11 cellular contexts compared by ENCODE assay signal in the genomic region with DNA sequence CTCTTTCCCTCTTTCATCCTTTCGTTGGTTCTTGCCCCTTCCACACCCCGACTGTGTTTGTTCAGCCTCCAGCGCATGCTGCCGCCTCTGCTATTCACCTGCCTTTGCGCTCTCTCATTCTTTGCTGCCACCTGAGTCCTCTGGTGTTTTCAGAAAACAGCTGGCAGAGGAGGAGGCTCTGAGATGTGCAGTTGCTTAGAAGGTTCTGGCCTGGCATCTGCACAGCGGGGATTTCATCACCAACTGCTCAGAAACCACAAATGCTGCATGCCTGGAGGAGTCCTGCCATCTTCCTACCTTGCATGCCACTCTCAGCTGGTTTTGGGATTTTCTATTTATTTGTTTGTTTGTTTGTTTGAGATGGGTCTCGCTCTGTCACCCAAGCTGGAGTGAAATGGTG. TPM values are rescaled to one million over a fixed set of nuclear protein-coding genes. Genes with fewer than 3 reads are reported as not detected.
DNase-seq lines count a peak whose midpoint lies in the region; ATAC-seq, FAIRE-seq and TF ChIP-seq lines count a peak whose summit lies in the region.
"Had no signal": no experiment of that assay in that cellular context is flagged by ENCODE, and none has a peak within 500 bp of the region (broad histone marks: within the 10 kb centered on the region; RNA-seq: fewer than 3 reads in every experiment).

No MANE protein-coding gene starts in this region.

- no peaks in the 10 kb centered on the region for H3K36me3 ChIP-seq in keratinocyte (ENCODE audit: control insufficient read depth in 2 of 2, extremely low read depth in 1 of 2, insufficient read depth in 2 of 2, low read length in 2 of 2)

- DNase-seq in NCI-H1417 (lab: John Stamatoyannopoulos, UW) (peak in 2 of 3 experiments; percentile 43 to 53), NCI-H1417 treated with DMSO at 0.1 percent for 48 hours (lab: John Stamatoyannopoulos, UW) (no peak), HT1080 (ENCODE audit: low read depth) (peak; percentile 30), keratinocyte (ENCODE audit: low read depth, low spot score) (no peak), GOT3 (lab: John Stamatoyannopoulos, UW) (no peak), kidney tubule cell (ENCODE audit: low spot score) (no peak)
- no peak for DNase-seq in activated CD4-positive, alpha-beta memory T cell treated with anti-CD3 and anti-CD28 coated beads, Interleukin-2, amount 10 ng/mL, durations not matched to agents 7 days and 5 days
- DNase-seq: SHP77 treated with DMSO at 0.1 percent for 48 hours had no signal

- H3K27me3 Mint-ChIP-seq in activated CD4-positive, alpha-beta memory T cell treated with anti-CD3 and anti-CD28 coated beads, Interleukin-2, amount 10 ng/mL, durations not matched to agents 7 days and 5 days, result no peaks in the 10 kb centered on the region

- TF ChIP-seq CTCF in keratinocyte (optimal IDR thresholded peaks at IDR 0.05 in 1 of 3, IDR thresholded peaks at IDR 0.05 in 1 of 3, conservative IDR thresholded peaks at IDR 0.05 in 1 of 3; ENCODE audit: extremely low read depth in 1 of 3, insufficient read depth in 2 of 3, low read length in 3 of 3), result no peak

- no peaks in the 10 kb centered on the region for H3K27me3 ChIP-seq in keratinocyte (ENCODE audit: control insufficient read depth, extremely low read depth, insufficient read depth, low read length)

- H3K79me2 ChIP-seq in keratinocyte (ENCODE audit: control insufficient read depth, insufficient read depth, low read length), result no peaks in the 10 kb centered on the region

- H3K36me3 Mint-ChIP-seq in activated CD4-positive, alpha-beta memory T cell treated with anti-CD3 and anti-CD28 coated beads, Interleukin-2, amount 10 ng/mL, durations not matched to agents 7 days and 5 days (ENCODE audit: low read depth), result no peaks in the 10 kb centered on the region

- H2AFZ ChIP-seq in keratinocyte (ENCODE audit: control insufficient read depth, low read length), result peak overlapping the region; percentile 30

- no peak overlapping the region for H3K4me3 ChIP-seq in keratinocyte (ENCODE audit: control insufficient read depth in 2 of 3, extremely low read depth in 1 of 3, insufficient read depth in 2 of 3, low read depth in 1 of 3, low read length in 3 of 3)

- no peaks in the 10 kb centered on the region for H3K9me3 Mint-ChIP-seq in activated CD4-positive, alpha-beta memory T cell treated with anti-CD3 and anti-CD28 coated beads, Interleukin-2, amount 10 ng/mL, durations not matched to agents 7 days and 5 days

- no peaks in the 10 kb centered on the region for H4K20me1 ChIP-seq in keratinocyte (ENCODE audit: control insufficient read depth, extremely low read depth, insufficient read depth, low read length)

- FAIRE-seq in keratinocyte (lab: Jason Lieb, UNC), result peak; percentile 34
- FAIRE-seq: endometrium had no signal

- H3K27ac ChIP-seq in keratinocyte (ENCODE audit: control insufficient read depth, insufficient read depth, low read length), result peak overlapping the region; percentile 91

- peaks cover 41% of the 10 kb centered on the region for H3K4me1 ChIP-seq in keratinocyte (ENCODE audit: control insufficient read depth, extremely low read depth, insufficient read depth, low read length)

- POLR2A ChIA-PET in activated CD4-positive, alpha-beta memory T cell treated with anti-CD3 and anti-CD28 coated beads, Interleukin-2, amount 10 ng/mL, durations not matched to agents 7 days and 5 days (lab: Charles Lee), result interaction anchor here (0.6 to 1.9 kb wide), 6 partner anchors 9 to 70 kb away, joined by 3 to 7 read pairs (median 4); no protein-coding TSS in a partner anchor

- H3K4me3 Mint-ChIP-seq in activated CD4-positive, alpha-beta memory T cell treated with anti-CD3 and anti-CD28 coated beads, Interleukin-2, amount 10 ng/mL, durations not matched to agents 7 days and 5 days, result no peak overlapping the region

- ATAC-seq in GM19467 (IDR thresholded peaks at IDR 0.05; ENCODE audit: unreplicated experiment), result no peak

- H3K9me3 ChIP-seq in keratinocyte (ENCODE audit: control insufficient read depth, low read depth, low read length), result no peaks in the 10 kb centered on the region

- peak overlapping the region; percentile 20 for H3K9ac ChIP-seq in keratinocyte (ENCODE audit: control insufficient read depth, extremely low read depth, insufficient read depth, low read length)

- H3K9me1 ChIP-seq in keratinocyte (ENCODE audit: control insufficient read depth, extremely low read depth, insufficient read depth, low read length), result no peaks in the 10 kb centered on the region

- H3K4me2 ChIP-seq in keratinocyte (ENCODE audit: control insufficient read depth, extremely low read depth, insufficient read depth, low read depth, low read length), result peak overlapping the region; percentile 70

- peak overlapping the region; percentile 85 for H3K27ac Mint-ChIP-seq in activated CD4-positive, alpha-beta memory T cell treated with anti-CD3 and anti-CD28 coated beads, Interleukin-2, amount 10 ng/mL, durations not matched to agents 7 days and 5 days

- peaks cover 22% of the 10 kb centered on the region for H3K4me1 Mint-ChIP-seq in activated CD4-positive, alpha-beta memory T cell treated with anti-CD3 and anti-CD28 coated beads, Interleukin-2, amount 10 ng/mL, durations not matched to agents 7 days and 5 days

- dilution Hi-C loops in keratinocyte (cut with MboI; ENCODE audit: extremely low pct_ligation_motif_present, low sequenced_read_pairs), result no loop called here

- CTCF ChIA-PET in activated CD4-positive, alpha-beta memory T cell treated with anti-CD3 and anti-CD28 coated beads, Interleukin-2, amount 10 ng/mL, durations not matched to agents 7 days and 5 days (lab: Charles Lee), result interaction anchor here (1.8 to 2.0 kb wide), 2 partner anchors 24 to 47 kb away, joined by 6 read pairs; no protein-coding TSS in a partner anchor

RNA-seq across cellular contexts. Expression of gene CLDN20, which starts 39.2 kb away (rescaled TPM):
- not detected in 2 replicates for total RNA-seq in HT1080 (2014; rRNA removed; shearing (Covaris generic))
- polyA plus RNA-seq in HT1080 (2015; cell fraction: cytosol; rRNA removed), result not detected in 2 replicates
- not detected in 2 replicates for polyA plus RNA-seq in HT1080 (2015; cell fraction: nucleus; rRNA removed)
- total RNA-seq in activated CD4-positive, alpha-beta memory T cell treated with anti-CD3 and anti-CD28 coated beads, Interleukin-2, amount 10 ng/mL, durations not matched to agents 7 days and 5 days, result not detected
- polyA plus RNA-seq in keratinocyte, result 0.09 to 0.39 TPM in 2 of 3 replicates, not detected in the other
- polyA plus RNA-seq in keratinocyte (2011; ENCODE audit: low read depth), result not detected
- polyA plus RNA-seq in keratinocyte (2011; cell fraction: cytosol; rRNA removed), result 0.06 TPM in 1 of 2 replicates, not detected in the other
- polyA plus RNA-seq in keratinocyte (2011; cell fraction: nucleus; rRNA removed), result 0.28 TPM in 1 of 2 replicates, not detected in the other
- 0.45 and 0.57 TPM in 2 replicates for polyA plus RNA-seq in keratinocyte (2012; ENCODE audit: low replicate concordance)
- not detected in 3 replicates for polyA minus RNA-seq in keratinocyte
- not detected for polyA minus RNA-seq in keratinocyte (2011; cell fraction: cytosol; rRNA and poly(A)+ RNA removed)
- not detected in 2 replicates for polyA minus RNA-seq in keratinocyte (2011; cell fraction: nucleus; rRNA and poly(A)+ RNA removed)
- total RNA-seq: pulmonary artery endothelial cell had no signal

Comparison
In these comparisons a context has a peak if more than half of its experiments do, and no peak if none do; other contexts are left out.
1. DNase-seq: peak in NCI-H1417 (2 of 3) and HT1080 (single experiment); none in NCI-H1417 treated with DMSO at 0.1 percent for 48 hours (single experiment), activated CD4-positive, alpha-beta memory T cell treated with anti-CD3 and anti-CD28 coated beads, Interleukin-2, amount 10 ng/mL, durations not matched to agents 7 days and 5 days (single experiment), keratinocyte (single experiment), GOT3 (single experiment) and kidney tubule cell (single experiment).